26 cellular contexts compared by ENCODE assay signal in the genomic region with DNA sequence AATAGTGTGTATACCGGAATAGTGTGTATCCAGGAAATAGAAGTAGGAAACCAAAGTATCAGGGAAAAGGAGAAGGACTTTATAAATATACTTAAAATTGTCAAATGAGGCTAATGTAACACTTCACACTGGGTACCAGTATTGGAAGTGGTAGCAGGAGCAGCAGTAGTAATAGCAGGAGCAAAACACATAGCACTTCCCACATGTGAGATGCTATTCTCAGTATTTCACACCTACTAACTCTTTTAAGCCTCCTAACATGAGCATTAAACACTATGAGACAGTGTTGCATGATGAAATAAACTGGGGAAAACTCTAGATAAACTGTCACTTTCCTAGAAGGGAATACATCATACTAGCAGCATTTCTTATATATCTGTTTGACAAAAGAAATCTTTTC.
"Had no signal": no experiment of that assay in that cellular context is flagged by ENCODE, and none has a peak within 500 bp of the region (broad histone marks: within the 10 kb centered on the region; RNA-seq: fewer than 3 reads in every experiment).

No MANE protein-coding gene starts in this region.

- H3K4me3 ChIP-seq: pancreas, prostate gland, right lobe of liver, sigmoid colon, thoracic aorta, thyroid gland, tibial nerve, upper lobe of left lung, vagina had no signal

- H3K27me3 ChIP-seq: neutrophil, pancreas, right lobe of liver, sigmoid colon, thyroid gland, tibial nerve, upper lobe of left lung, vagina had no signal

- H3K27me3 Mint-ChIP-seq: naive B cell; naive thymus-derived CD8-positive, alpha-beta T cell; stimulated activated memory B cell treated with anti-CD40 and anti-IgM and Interleukin-4, amounts not matched to agents 10 μg/mL and 1 μg/mL and 100 μg/mL, for 72 hours; stimulated activated naive CD8-positive, alpha-beta T cell treated with anti-CD3 and anti-CD28 coated beads, Interleukin-15, amount 100 ng/mL, for 72 hours had no signal

- ATAC-seq: naive thymus-derived CD8-positive, alpha-beta T cell; pancreas; right cardiac atrium; right lobe of liver; stimulated activated memory B cell treated with anti-CD40 and anti-IgM and Interleukin-4, amounts not matched to agents 10 μg/mL and 1 μg/mL and 100 μg/mL, for 72 hours; stimulated activated naive CD8-positive, alpha-beta T cell treated with anti-CD3 and anti-CD28 coated beads, Interleukin-15, amount 100 ng/mL, for 72 hours; stimulated activated naive CD8-positive, alpha-beta T cell treated with anti-CD3 and anti-CD28 coated beads, Interleukin-15, Interleukin-2, amounts not matched to agents 100 U/mL and 50 U/mL, for 24 hours had no signal

- DNase-seq: naive B cell; naive thymus-derived CD8-positive, alpha-beta T cell; nephron progenitor cell; pancreas; right cardiac atrium; right lobe of liver; sigmoid colon; small intestine; stimulated activated CD4-positive, alpha-beta T cell treated with anti-CD3 and anti-CD28 coated beads, Interleukin-15, amount 100 ng/mL, for 24 hours; stimulated activated CD4-positive, alpha-beta T cell treated with anti-CD3 and anti-CD28 coated beads, Interleukin-2, amount 100 ng/mL, for 24 hours; stimulated activated CD4-positive, alpha-beta T cell treated with anti-CD3 and anti-CD28 coated beads, Interleukin-2, amount 100 ng/mL, for 48 hours; stimulated activated CD4-positive, alpha-beta T cell treated with anti-CD3 and anti-CD28 coated beads, Interleukin-4, amount 100 ng/mL, for 24 hours; stimulated activated naive CD4-positive, alpha-beta T cell; stimulated activated naive CD8-positive, alpha-beta T cell treated with anti-CD3 and anti-CD28 coated beads, Interleukin-15, amount 100 ng/mL, for 72 hours; stimulated activated naive CD8-positive, alpha-beta T cell treated with anti-CD3 and anti-CD28 coated beads, Interleukin-15, Interleukin-2, amounts not matched to agents 100 U/mL and 50 U/mL, for 24 hours; substantia nigra; thyroid gland; trophoblast cell; upper lobe of left lung had no signal

- H3K4me1 Mint-ChIP-seq: nephron progenitor cell had no signal

- H3K4me1 ChIP-seq: pancreas, prostate gland, right lobe of liver, thyroid gland, tibial nerve, upper lobe of left lung, vagina had no signal

- H3K27ac ChIP-seq: neutrophil, pancreas, prostate gland, right lobe of liver, sigmoid colon, thoracic aorta, thyroid gland, tibial nerve, upper lobe of left lung, vagina had no signal

- H3K4me3 Mint-ChIP-seq: naive B cell; naive thymus-derived CD8-positive, alpha-beta T cell; nephron progenitor cell; neural crest cell; stimulated activated memory B cell treated with anti-CD40 and anti-IgM and Interleukin-4, amounts not matched to agents 10 μg/mL and 1 μg/mL and 100 μg/mL, for 72 hours; stimulated activated naive CD8-positive, alpha-beta T cell treated with anti-CD3 and anti-CD28 coated beads, Interleukin-15, amount 100 ng/mL, for 72 hours had no signal

- H3K9me3 ChIP-seq: neutrophil, pancreas, prostate gland, right lobe of liver, sigmoid colon, thoracic aorta, thyroid gland, tibial nerve, upper lobe of left lung, vagina had no signal

- H3K9me3 Mint-ChIP-seq: nephron progenitor cell; neural crest cell; stimulated activated naive CD8-positive, alpha-beta T cell treated with anti-CD3 and anti-CD28 coated beads, Interleukin-15, amount 100 ng/mL, for 72 hours had no signal

- H3K36me3 ChIP-seq: neutrophil, pancreas, prostate gland, right lobe of liver, sigmoid colon, thoracic aorta, thyroid gland, tibial nerve, upper lobe of left lung, vagina had no signal

- H3K27ac Mint-ChIP-seq: naive thymus-derived CD8-positive, alpha-beta T cell; nephron progenitor cell; stimulated activated memory B cell treated with anti-CD40 and anti-IgM and Interleukin-4, amounts not matched to agents 10 μg/mL and 1 μg/mL and 100 μg/mL, for 72 hours; stimulated activated naive CD8-positive, alpha-beta T cell treated with anti-CD3 and anti-CD28 coated beads, Interleukin-15, amount 100 ng/mL, for 72 hours had no signal
